ENCODE assay signal across 23 cellular contexts in the genomic region with DNA sequence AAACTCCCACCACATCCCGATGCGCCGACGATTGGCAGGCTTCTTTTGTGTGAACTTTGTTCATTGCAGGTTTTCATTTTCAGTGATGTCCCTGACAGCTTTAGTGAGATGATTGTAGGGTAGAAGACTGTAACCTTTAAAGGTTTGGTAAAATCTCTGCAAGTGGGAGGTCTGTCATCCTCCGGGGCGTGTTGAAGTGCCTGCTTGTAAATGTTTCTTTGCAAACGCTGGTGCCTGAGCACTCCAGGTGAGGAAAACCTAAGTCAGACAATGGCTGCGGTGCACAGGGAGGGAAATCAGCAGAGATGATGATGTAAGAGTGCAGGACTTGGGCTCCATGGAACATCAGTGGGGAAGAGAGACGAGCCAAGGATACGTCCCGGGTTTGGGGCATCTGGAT.
"Had no signal": no experiment of that assay in that cellular context is flagged by ENCODE, and none has a peak within 500 bp of the region (broad histone marks: within the 10 kb centered on the region; RNA-seq: fewer than 3 reads in every experiment).

No MANE protein-coding gene starts in this region.

- H3K36me3 ChIP-seq: breast epithelium, Peyer's patch had no signal

- DNase-seq: activated CD4-positive, alpha-beta T cell treated with anti-CD3 and anti-CD28 coated beads for 4 hours; activated CD4-positive, alpha-beta T cell treated with anti-CD3 and anti-CD28 coated beads, Interleukin-2, amount 50 U/mL, for 4 hours; activated CD8-positive, alpha-beta memory T cell treated with anti-CD3 and anti-CD28 coated beads, Interleukin-2, amount 50 U/mL, for 48 hours; activated CD8-positive, alpha-beta T cell treated with anti-CD3 and anti-CD28 coated beads, Interleukin-2, amount 10 ng/mL, durations not matched to agents 7 days and 5 days; activated naive CD4-positive, alpha-beta T cell; activated T-cell treated with anti-CD3 and anti-CD28 coated beads, Interleukin-2, amount 50 U/mL, for 1 hour; central memory CD4-positive, alpha-beta T cell; Karpas-422; MM.1S; NCI-H1105 treated with DMSO at 0.1 percent for 48 hours; NCI-H1930; NCI-H226; NCI-H510A; NCI-H526 treated with DMSO at 0.1 percent for 48 hours; NK-92 treated with Interleukin-12 subunit alpha and Interleukin-12 subunit beta, amount 100 ng/mL, for 24 hours; OCI-M1; Peyer's patch; Right ventricle myocardium superior had no signal

- H3K27me3 ChIP-seq: Peyer's patch had no signal

- H3K4me3 Mint-ChIP-seq: activated CD8-positive, alpha-beta T cell treated with anti-CD3 and anti-CD28 coated beads, Interleukin-2, amount 10 ng/mL, durations not matched to agents 7 days and 5 days; activated naive CD4-positive, alpha-beta T cell treated with anti-CD3 and anti-CD28 coated beads, Interleukin-2, amount 50 U/mL, for 24 hours; T-helper 1 cell treated with Interleukin-12 subunit alpha and Interleukin-12 subunit beta and Interleukin-4 antibody, amounts not matched to agents 30 μg/mL and 1 μg/mL, for 36 hours had no signal

- H3K27ac ChIP-seq: breast epithelium, Peyer's patch had no signal

- H3K4me1 ChIP-seq: breast epithelium, Peyer's patch had no signal

- ATAC-seq: activated CD4-positive, CD25-positive, alpha-beta regulatory T cell treated with anti-CD3 and anti-CD28 coated beads, Interleukin-2, amount 50 U/mL, for 24 hours; activated CD8-positive, alpha-beta T cell treated with anti-CD3 and anti-CD28 coated beads, Interleukin-2, amount 10 ng/mL, durations not matched to agents 7 days and 5 days; K562 had no signal

- H3K4me1 Mint-ChIP-seq: activated naive CD4-positive, alpha-beta T cell treated with anti-CD3 and anti-CD28 coated beads, Interleukin-2, amount 50 U/mL, for 24 hours had no signal

- H3K9me3 ChIP-seq: breast epithelium, Peyer's patch had no signal

- H3K27ac Mint-ChIP-seq: activated CD8-positive, alpha-beta T cell treated with anti-CD3 and anti-CD28 coated beads, Interleukin-2, amount 10 ng/mL, durations not matched to agents 7 days and 5 days; activated naive CD4-positive, alpha-beta T cell treated with anti-CD3 and anti-CD28 coated beads, Interleukin-2, amount 50 U/mL, for 24 hours; T-helper 1 cell treated with Interleukin-12 subunit alpha and Interleukin-12 subunit beta and Interleukin-4 antibody, amounts not matched to agents 30 μg/mL and 1 μg/mL, for 36 hours had no signal

- H3K9me3 Mint-ChIP-seq: activated naive CD4-positive, alpha-beta T cell treated with anti-CD3 and anti-CD28 coated beads, Interleukin-2, amount 50 U/mL, for 24 hours; T-helper 1 cell treated with Interleukin-12 subunit alpha and Interleukin-12 subunit beta and Interleukin-4 antibody, amounts not matched to agents 30 μg/mL and 1 μg/mL, for 36 hours had no signal

- H3K4me3 ChIP-seq: breast epithelium, K562, Peyer's patch had no signal

- H3K36me3 Mint-ChIP-seq: activated naive CD4-positive, alpha-beta T cell treated with anti-CD3 and anti-CD28 coated beads, Interleukin-2, amount 50 U/mL, for 24 hours had no signal
